ENCODE assay signal across 25 cellular contexts in the genomic region with DNA sequence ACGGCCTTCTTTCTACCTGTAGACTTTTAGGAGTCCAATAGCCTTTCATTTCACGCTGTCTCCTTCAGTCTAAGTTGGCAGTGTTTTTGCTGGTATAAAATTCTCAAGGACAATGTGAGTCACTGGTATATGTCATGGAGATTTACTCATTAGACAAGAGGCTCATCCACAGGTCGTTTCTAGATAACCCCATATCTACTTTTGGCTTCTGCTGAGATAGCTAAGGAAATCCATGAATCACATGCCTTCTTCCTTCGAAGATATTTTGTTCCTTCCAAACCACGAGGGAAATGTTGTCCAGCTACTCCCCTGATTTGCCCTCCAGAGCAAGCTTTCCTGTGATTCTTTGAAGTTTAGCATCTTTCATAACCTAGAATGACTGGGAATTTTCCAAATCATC. TPM values are rescaled to one million over a fixed set of nuclear protein-coding genes. Genes with fewer than 3 reads are reported as not detected.
DNase-seq lines count a peak whose midpoint lies in the region; ATAC-seq, FAIRE-seq and TF ChIP-seq lines count a peak whose summit lies in the region.
"Had no signal": no experiment of that assay in that cellular context is flagged by ENCODE, and none has a peak within 500 bp of the region (broad histone marks: within the 10 kb centered on the region; RNA-seq: fewer than 3 reads in every experiment).

No MANE protein-coding gene starts in this region.

- H3K9ac ChIP-seq in MM.1S (ENCODE audit: low read length) = no peak overlapping the region
- H3K9ac ChIP-seq in K562 (ENCODE audit: insufficient read depth in 1 of 2, low read depth in 2 of 2, low read length in 2 of 2) = no peak overlapping the region
- H3K9ac ChIP-seq: BLaER1 had no signal

- no peak for TF ChIP-seq POLR2A in K562 (conservative IDR thresholded peaks at IDR 0.05)

- H3K4me3 Mint-ChIP-seq in GM23338 = no peak overlapping the region
- H3K4me3 Mint-ChIP-seq: CD14-positive monocyte; CD4-positive, alpha-beta memory T cell; CD4-positive, CD25-positive, alpha-beta regulatory T cell; CD8-positive, alpha-beta memory T cell had no signal

- ATAC-seq in K562 (no peak), GM23338 (no peak), sciatic nerve (no peak)
- ATAC-seq: GM12878 had no signal

- no peaks in the 10 kb centered on the region for H3K79me2 ChIP-seq in MM.1S (ENCODE audit: low read length)
- H3K79me2 ChIP-seq in K562 (ENCODE audit: control insufficient read depth, insufficient read depth, low read length) = no peaks in the 10 kb centered on the region
- H3K79me2 ChIP-seq in GM23338 (replicated peaks; ENCODE audit: insufficient read depth) = no peaks in the 10 kb centered on the region

- no peaks in the 10 kb centered on the region for H3F3A ChIP-seq in MM.1S (ENCODE audit: insufficient read depth, low read length)
- no peaks in the 10 kb centered on the region for H3F3A ChIP-seq in GM23338 (replicated peaks; ENCODE audit: low read depth)

- no peak overlapping the region for H3K27ac ChIP-seq in MM.1S (ENCODE audit: low read length)
- no peak overlapping the region for H3K27ac ChIP-seq in K562 (ENCODE audit: extremely low read depth, low read depth, low read length)
- H3K27ac ChIP-seq in GM23338 (ENCODE audit: low read depth) = no peak overlapping the region
- H3K27ac ChIP-seq: 22Rv1, BLaER1 had no signal

- H2AFZ ChIP-seq in MM.1S (ENCODE audit: low read length) (0 out of 2 replicates have a peak overlapping the region, but pooled peaks have one; percentile 3), K562 (ENCODE audit: low read depth, low read length) (peak overlapping the region; percentile 44), GM23338 (no peak overlapping the region)

- FAIRE-seq in K562 (lab: Jason Lieb, UNC) = no peak
- FAIRE-seq: A204.1, GM12878, GM12892, GM18507 had no signal

- no peaks in the 10 kb centered on the region for H3K4me1 ChIP-seq in MM.1S (ENCODE audit: low read length)
- peaks cover 0 to 3% of the 10 kb centered on the region in 2 experiments; a peak in 2 of 5 replicates for H3K4me1 ChIP-seq in K562 (replicated peaks in 1 of 2; ENCODE audit: control insufficient read depth in 2 of 2, insufficient read depth in 2 of 2, low read length in 2 of 2)
- no peaks in the 10 kb centered on the region for H3K4me1 ChIP-seq in GM23338 (ENCODE audit: insufficient read depth)
- H3K4me1 ChIP-seq: BE2C, BLaER1 had no signal

- BruUV-seq in K562 (replicated peaks; lab: Mats Ljungman, UMichigan) = no TSS peak

- no peak for TF ChIP-seq CTCF in MM.1S (IDR thresholded peaks at IDR 0.05; ENCODE audit: low read length)
- TF ChIP-seq CTCF in K562 (IDR thresholded peaks at IDR 0.05 in 2 of 3, conservative IDR thresholded peaks at IDR 0.05 in 1 of 3; ENCODE audit: insufficient read depth in 2 of 3, low read depth in 1 of 3, low read length in 3 of 3) = no peak
- TF ChIP-seq CTCF in GM23338 (conservative IDR thresholded peaks at IDR 0.05; ENCODE audit: low read depth in 2 of 2) = no peak

- H3K9me2 ChIP-seq in MM.1S (replicated peaks; ENCODE audit: insufficient read depth, low read length) = no peaks in the 10 kb centered on the region
- H3K9me2 ChIP-seq in GM23338 (ENCODE audit: insufficient read depth) = no peaks in the 10 kb centered on the region

- no peak overlapping the region for H3K4me3 ChIP-seq in MM.1S (ENCODE audit: low read length)
- H3K4me3 ChIP-seq in K562 = no peak overlapping the region
- H3K4me3 ChIP-seq in GM23338 = no peak overlapping the region
- H3K4me3 ChIP-seq: BLaER1, GM12878 had no signal

- no peak overlapping the region for H3K27ac Mint-ChIP-seq in GM23338
- H3K27ac Mint-ChIP-seq: CD14-positive monocyte; CD4-positive, alpha-beta memory T cell; CD4-positive, CD25-positive, alpha-beta regulatory T cell; CD8-positive, alpha-beta memory T cell had no signal

- H3K4me1 Mint-ChIP-seq in GM23338 = no peaks in the 10 kb centered on the region
- H3K4me1 Mint-ChIP-seq: CD14-positive monocyte; CD4-positive, alpha-beta memory T cell; CD4-positive, CD25-positive, alpha-beta regulatory T cell; CD8-positive, alpha-beta memory T cell had no signal

- TF ChIP-seq RAD21 in K562 (CRISPR knock-in tag; conservative IDR thresholded peaks at IDR 0.05 in 1 of 2, IDR thresholded peaks at IDR 0.05 in 1 of 2) = no peak

- CTCF ChIA-PET in K562 (lab: Yijun Ruan, JAX; ENCODE audit: low intra/inter-chr PET ratio) = no interaction called here

- intact Hi-C loops in K562 (cut with micrococcal nuclease) (no loop called here), sciatic nerve (cut with DNase I) (no loop called here)

- H3K9me3 ChIP-seq in MM.1S (replicated peaks; ENCODE audit: insufficient read depth, low read length) = no peaks in the 10 kb centered on the region
- H3K9me3 ChIP-seq in K562 (replicated peaks; ENCODE audit: control insufficient read depth, insufficient read depth, low read depth, low read length) = no peaks in the 10 kb centered on the region
- H3K9me3 ChIP-seq: BE2C, BLaER1 had no signal

- 26% methylated on average over 5 of the region's 5 CpGs for WGBS in K562 (ENCODE audit: insufficient coverage, low coverage, missing lambda C conversion rate)

- H3K4me2 ChIP-seq in MM.1S (ENCODE audit: low read depth, low read length) = no peak overlapping the region
- no peak overlapping the region for H3K4me2 ChIP-seq in K562 (ENCODE audit: insufficient read depth, low read length)
- H3K4me2 ChIP-seq in GM23338 = no peak overlapping the region
- H3K4me2 ChIP-seq: BLaER1 had no signal

- H3K36me3 Mint-ChIP-seq in GM23338 (ENCODE audit: low read depth) = peaks cover 5% of the 10 kb centered on the region; the same call in 1 of the 3 replicates
- H3K36me3 Mint-ChIP-seq: CD14-positive monocyte; CD4-positive, alpha-beta memory T cell; CD4-positive, CD25-positive, alpha-beta regulatory T cell; CD8-positive, alpha-beta memory T cell had no signal

- POLR2A ChIA-PET in K562 (lab: Yijun Ruan, JAX) = interaction anchor here (1.4 to 1.6 kb wide), 2 partner anchors 9 to 99 kb away, joined by 4 to 5 read pairs; no protein-coding TSS in a partner anchor

- no peaks in the 10 kb centered on the region for H3K9me1 ChIP-seq in K562 (ENCODE audit: control insufficient read depth, insufficient read depth, low read length)

- in situ Hi-C loops in G401 (cut with HindIII; ENCODE audit: low sequenced_read_pairs) (no loop called here), K562 (cut with MboI) (no loop called here)

- TF ChIP-seq EP300 in K562 (IDR thresholded peaks at IDR 0.05; ENCODE audit: low read length) = no peak; the same call in 1 of the 2 replicates

- H3K36me3 ChIP-seq in MM.1S (replicated peaks; ENCODE audit: insufficient read depth, low read length) (no peaks in the 10 kb centered on the region), K562 (ENCODE audit: control insufficient read depth, insufficient read depth, low read length) (no peaks in the 10 kb centered on the region), GM23338 (ENCODE audit: insufficient read depth) (0 out of 2 replicates have a peak, but pooled peaks cover 6% of the 10 kb centered on the region)
- H3K36me3 ChIP-seq: BE2C, BLaER1 had no signal

- H3K27me3 Mint-ChIP-seq in GM23338 (ENCODE audit: insufficient read depth, low read depth, poor library complexity) = no peaks in the 10 kb centered on the region

- no peaks in the 10 kb centered on the region for H3K27me3 ChIP-seq in MM.1S (replicated peaks; ENCODE audit: insufficient read depth, low read length)
- H3K27me3 ChIP-seq in K562 (ENCODE audit: control insufficient read depth in 2 of 2, insufficient read depth in 2 of 2, low read length in 2 of 2) = no peaks in the 10 kb centered on the region; a peak in 1 of 5 replicates
- no peaks in the 10 kb centered on the region for H3K27me3 ChIP-seq in GM23338 (ENCODE audit: insufficient read depth)
- H3K27me3 ChIP-seq: BLaER1 had no signal

- DNase-seq in A172 (ENCODE audit: low spot score) (peak; percentile 16), G401 (ENCODE audit: low spot score) (peak; percentile 8), MM.1S (no peak), K562 (ENCODE audit: extremely low read depth in 1 of 4, low spot score in 3 of 4) (peak in 1 of 4 experiments; percentile 11), NCI-H1436 (lab: John Stamatoyannopoulos, UW) (no peak), GM23338 (ENCODE audit: low spot score) (no peak), sciatic nerve (ENCODE audit: low spot score) (no peak)
- no peak for DNase-seq in activated CD4-positive, alpha-beta T cell treated with anti-CD3 and anti-CD28 coated beads, Interleukin-2, amount 50 U/mL, for 48 hours
- DNase-seq: ACHN; BE2C; C1 segment of cervical spinal cord; CD4-positive, alpha-beta memory T cell; CD4-positive, CD25-positive, alpha-beta regulatory T cell; CD8-positive, alpha-beta memory T cell; COR-L47; DMS79 treated with DMSO at 0.1 percent for 48 hours; GDM1 had no signal

- H3K9me3 Mint-ChIP-seq in GM23338 = 0 out of 3 replicates have a peak, but pooled peaks cover 6% of the 10 kb centered on the region

- no peaks in the 10 kb centered on the region for H4K20me1 ChIP-seq in MM.1S (ENCODE audit: insufficient read depth, low read length)
- H4K20me1 ChIP-seq in K562 (replicated peaks; ENCODE audit: control insufficient read depth, insufficient read depth, low read length) = no peaks in the 10 kb centered on the region
- no peaks in the 10 kb centered on the region for H4K20me1 ChIP-seq in GM23338 (replicated peaks; ENCODE audit: insufficient read depth)
- H4K20me1 ChIP-seq: BLaER1 had no signal

RNA-seq across cellular contexts. Expression of a gene that starts 38.5 kb away (rescaled TPM):
- 3.5 and 4.3 TPM in 2 replicates for total RNA-seq in A172 (2014; rRNA removed; shearing (Covaris generic))
- not detected in 2 replicates for total RNA-seq in G401 (2014; rRNA removed; shearing (Covaris generic))
- 25.8 and 31.2 TPM in 2 replicates for total RNA-seq in K562 (2011; cell fraction: chromatin; rRNA removed; ENCODE audit: low replicate concordance)
- total RNA-seq in K562 (2011; cell fraction: nucleolus; rRNA removed) = 36.3 and 38.5 TPM in 2 replicates
- 34.2 and 46.4 TPM in 2 replicates for total RNA-seq in K562 (2011; cell fraction: nucleoplasm; rRNA removed)
- total RNA-seq in K562 (2014; rRNA removed) = 6.0 and 6.7 TPM in 2 replicates
- 6.0 and 7.0 TPM in 2 replicates for total RNA-seq in K562 (2014; rRNA removed; fragmentation: Illumina TruSeq; extraction: Trizol)
- total RNA-seq in K562 (2015; rRNA removed; fragmentation: Illumina TruSeq; extraction: Trizol) = 4.1 and 4.7 TPM in 2 replicates
- 9.4 and 9.8 TPM in 2 replicates for total RNA-seq in K562 (2021)
- polyA plus RNA-seq in K562 (2011; rRNA removed) = 19.9 and 22.7 TPM in 2 replicates
- polyA plus RNA-seq in K562 (2011; cell fraction: cytosol; rRNA removed) = 20.0 and 35.2 TPM in 2 replicates
- polyA plus RNA-seq in K562 (2011; cell fraction: nucleus; rRNA removed) = 16.3 and 25.6 TPM in 2 replicates
- polyA plus RNA-seq in K562 (2012) = 6.0 and 6.4 TPM in 2 replicates
- polyA plus RNA-seq in K562 (2014; fragmentation: Illumina TruSeq; extraction: Trizol) = 7.4 and 9.3 TPM in 2 replicates
- polyA plus RNA-seq in K562 (2014; fragmentation: Nextera tagmentation; extraction: Ambion mirVana) = 1 to 10 TPM; 3.1 to 3.5 TPM
- polyA plus RNA-seq in K562 (2014; rRNA removed) = 8.0 and 9.8 TPM in 2 replicates
- 19.6 and 25.5 TPM in 2 replicates for polyA minus RNA-seq in K562 (2011; rRNA and poly(A)+ RNA removed)
- polyA minus RNA-seq in K562 (2011; cell fraction: cytosol; rRNA and poly(A)+ RNA removed) = 20.0 and 23.3 TPM in 2 replicates
- 16.6 and 19.1 TPM in 2 replicates for polyA minus RNA-seq in K562 (2011; cell fraction: nucleus; rRNA and poly(A)+ RNA removed)
- total RNA-seq in GM23338 (2014; rRNA removed; shearing (Covaris generic)) = 11.8 and 12.7 TPM in 2 replicates
- polyA plus RNA-seq in GM23338 (2016; fragmentation: Nextera tagmentation; extraction: Ambion mirVana) = 10.1 and 12.1 TPM in 2 replicates
- 4.3 TPM for total RNA-seq in sciatic nerve
- total RNA-seq: A673; CD4-positive, alpha-beta memory T cell had no signal
- polyA plus RNA-seq: CD14-positive monocyte; CD4-positive, alpha-beta memory T cell; CD8-positive, alpha-beta memory T cell had no signal

Comparison
In these comparisons a context has a peak if more than half of its experiments do, and no peak if none do; other contexts are left out.
1. DNase-seq: peak in A172 (single experiment) and G401 (single experiment); none in MM.1S (single experiment), NCI-H1436 (single experiment), GM23338 (single experiment), activated CD4-positive, alpha-beta T cell treated with anti-CD3 and anti-CD28 coated beads, Interleukin-2, amount 50 U/mL, for 48 hours (0 of 2) and sciatic nerve (single experiment).